19 cellular contexts compared by ENCODE assay signal in the genomic region with DNA sequence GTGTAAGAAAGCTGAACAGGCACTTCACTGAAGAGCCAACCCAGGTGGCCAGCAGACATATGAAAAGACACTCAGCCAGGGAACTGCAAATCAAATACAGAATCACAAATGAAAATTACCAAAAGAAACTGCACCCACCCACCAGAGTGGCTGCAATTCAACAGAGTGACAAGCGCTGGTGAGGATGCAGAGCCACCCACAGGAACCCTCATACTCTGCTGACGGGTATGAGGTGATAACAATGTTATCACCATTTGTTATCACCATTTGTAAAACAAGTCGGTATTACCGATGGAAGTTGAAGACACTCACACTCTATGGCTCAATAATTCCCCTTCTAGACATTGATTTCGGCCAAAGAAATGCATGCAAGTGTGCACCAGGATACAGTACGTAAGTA.
"Had no signal": no experiment of that assay in that cellular context is flagged by ENCODE, and none has a peak within 500 bp of the region (broad histone marks: within the 10 kb centered on the region; RNA-seq: fewer than 3 reads in every experiment).

No MANE protein-coding gene starts in this region.

- H3K4me3 ChIP-seq: ascending aorta, esophagus muscularis mucosa, gastroesophageal sphincter, heart left ventricle, left lung, mucosa of descending colon, smooth muscle cell, thoracic aorta had no signal

- H3K4me2 ChIP-seq: smooth muscle cell had no signal

- H3K27me3 Mint-ChIP-seq: activated naive CD4-positive, alpha-beta T cell treated with anti-CD3 and anti-CD28 coated beads, Interleukin-2, amount 50 U/mL, for 24 hours; naive B cell had no signal

- H3K27ac Mint-ChIP-seq: activated naive CD4-positive, alpha-beta T cell treated with anti-CD3 and anti-CD28 coated beads, Interleukin-2, amount 50 U/mL, for 24 hours; stimulated activated effector memory CD8-positive, alpha-beta T cell treated with anti-CD3 and anti-CD28 coated beads, Interleukin-12 subunit alpha, Interleukin-12 subunit beta, amount 100 ng/mL, for 72 hours had no signal

- H3K4me3 Mint-ChIP-seq: activated naive CD4-positive, alpha-beta T cell treated with anti-CD3 and anti-CD28 coated beads, Interleukin-2, amount 50 U/mL, for 24 hours; stimulated activated effector memory CD8-positive, alpha-beta T cell treated with anti-CD3 and anti-CD28 coated beads, Interleukin-12 subunit alpha, Interleukin-12 subunit beta, amount 100 ng/mL, for 72 hours had no signal

- H3K27me3 ChIP-seq: ascending aorta, esophagus muscularis mucosa, gastroesophageal sphincter, heart left ventricle, left lung had no signal

- H3K36me3 ChIP-seq: esophagus muscularis mucosa, gastroesophageal sphincter, left lung had no signal

- DNase-seq: activated CD4-positive, alpha-beta T cell treated with anti-CD3 and anti-CD28 coated beads, Interleukin-2, amount 50 U/mL, for 48 hours; activated CD4-positive, CD25-positive, alpha-beta regulatory T cell treated with anti-CD3 and anti-CD28 coated beads, Interleukin-2, amount 50 U/mL, for 72 hours; activated gamma-delta T cell; effector CD4-positive, alpha-beta T cell; heart left ventricle; left lung; mucosa of descending colon; naive B cell; stimulated activated CD4-positive, alpha-beta T cell treated with anti-CD3 and anti-CD28 coated beads, Interleukin-4, amount 100 ng/mL, for 24 hours; T1000 had no signal

- H3K4me1 ChIP-seq: parathyroid adenoma had no signal

- H3K9me3 Mint-ChIP-seq: activated naive CD4-positive, alpha-beta T cell treated with anti-CD3 and anti-CD28 coated beads, Interleukin-2, amount 50 U/mL, for 24 hours; stimulated activated effector memory CD8-positive, alpha-beta T cell treated with anti-CD3 and anti-CD28 coated beads, Interleukin-12 subunit alpha, Interleukin-12 subunit beta, amount 100 ng/mL, for 72 hours had no signal

- H3K27ac ChIP-seq: ascending aorta, esophagus muscularis mucosa, gastroesophageal sphincter, heart left ventricle, left lung, parathyroid adenoma, thoracic aorta had no signal

- ATAC-seq: gastroesophageal sphincter; heart left ventricle; left lung; mucosa of descending colon; sciatic nerve; stimulated activated effector memory CD8-positive, alpha-beta T cell treated with anti-CD3 and anti-CD28 coated beads, Interleukin-12 subunit alpha, Interleukin-12 subunit beta, amount 100 ng/mL, for 72 hours had no signal

- H2AFZ ChIP-seq: parathyroid adenoma had no signal
